ENCODE assay signal across 29 cellular contexts in the genomic region with DNA sequence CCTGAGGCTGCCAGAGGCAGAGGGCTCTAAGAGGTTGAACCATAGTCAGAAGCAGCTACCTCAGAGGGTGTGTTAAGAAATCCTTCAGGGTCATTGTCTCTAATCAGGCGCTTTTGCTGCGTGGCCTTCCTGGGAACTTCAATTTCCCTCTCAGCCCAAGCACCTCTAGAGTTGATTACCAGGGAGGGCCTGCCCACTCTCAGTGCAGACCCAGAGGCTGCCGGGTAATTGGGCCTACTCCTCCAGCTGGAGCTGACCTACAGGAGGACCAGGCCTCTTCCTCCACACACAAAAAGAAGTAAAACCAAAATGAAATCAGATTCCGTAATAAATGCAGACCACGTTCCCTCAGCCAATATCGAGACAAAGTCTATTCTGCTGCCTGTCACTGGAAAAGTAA.
"Had no signal": no experiment of that assay in that cellular context is flagged by ENCODE, and none has a peak within 500 bp of the region (broad histone marks: within the 10 kb centered on the region; RNA-seq: fewer than 3 reads in every experiment).

No MANE protein-coding gene starts in this region.

- H3K9me3 Mint-ChIP-seq: stimulated activated effector memory CD8-positive, alpha-beta T cell treated with anti-CD3 and anti-CD28 coated beads, Interleukin-12 subunit alpha, Interleukin-12 subunit beta, amount 100 ng/mL, for 72 hours; stimulated activated memory B cell treated with anti-CD40 and anti-IgM and Interleukin-4, amounts not matched to agents 10 μg/mL and 1 μg/mL and 100 μg/mL, for 72 hours; stimulated activated naive B cell treated with anti-CD40 and anti-IgM and Interleukin-4, amounts not matched to agents 10 μg/mL and 1 μg/mL and 100 μg/mL, for 72 hours; stimulated activated naive CD8-positive, alpha-beta T cell treated with anti-CD3 and anti-CD28 coated beads, Interleukin-15, amount 100 ng/mL, for 72 hours; stimulated activated naive CD8-positive, alpha-beta T cell treated with anti-CD3 and anti-CD28 coated beads, Interleukin-15, Interleukin-2, amounts not matched to agents 100 ng/mL and 50 ng/mL, for 24 hours; type B pancreatic cell had no signal

- FAIRE-seq: urothelium cell line had no signal

- H3K9me3 ChIP-seq: stomach, suprapubic skin, testis, thoracic aorta, thyroid gland, tibial artery, tibial nerve, transverse colon, upper lobe of left lung, upper lobe of right lung, uterus, vagina had no signal

- H3K27ac ChIP-seq: stomach, suprapubic skin, testis, thoracic aorta, thyroid gland, tibial artery, tibial nerve, transverse colon, upper lobe of left lung, upper lobe of right lung, uterus, vagina had no signal

- H3K4me3 ChIP-seq: stomach, suprapubic skin, testis, thoracic aorta, thyroid gland, tibial artery, tibial nerve, transverse colon, upper lobe of left lung, upper lobe of right lung, uterus, vagina had no signal

- ATAC-seq: stimulated activated effector memory CD8-positive, alpha-beta T cell treated with anti-CD3 and anti-CD28 coated beads, Interleukin-12 subunit alpha, Interleukin-12 subunit beta, amount 100 ng/mL, for 72 hours; stimulated activated memory B cell treated with anti-CD40 and anti-IgM and Interleukin-4, amounts not matched to agents 10 μg/mL and 1 μg/mL and 100 μg/mL, for 72 hours; stimulated activated naive B cell treated with anti-CD40 and anti-IgM and Interleukin-4, amounts not matched to agents 10 μg/mL and 1 μg/mL and 100 μg/mL, for 72 hours; stimulated activated naive CD8-positive, alpha-beta T cell treated with anti-CD3 and anti-CD28 coated beads, Interleukin-15, amount 100 ng/mL, for 72 hours; stimulated activated naive CD8-positive, alpha-beta T cell treated with anti-CD3 and anti-CD28 coated beads, Interleukin-15, Interleukin-2, amounts not matched to agents 100 U/mL and 50 U/mL, for 24 hours; upper lobe of right lung had no signal

- H3K36me3 Mint-ChIP-seq: stimulated activated effector memory CD8-positive, alpha-beta T cell treated with anti-CD3 and anti-CD28 coated beads, Interleukin-12 subunit alpha, Interleukin-12 subunit beta, amount 100 ng/mL, for 72 hours; stimulated activated memory B cell treated with anti-CD40 and anti-IgM and Interleukin-4, amounts not matched to agents 10 μg/mL and 1 μg/mL and 100 μg/mL, for 72 hours; stimulated activated naive B cell treated with anti-CD40 and anti-IgM and Interleukin-4, amounts not matched to agents 10 μg/mL and 1 μg/mL and 100 μg/mL, for 72 hours; type B pancreatic cell had no signal

- H3K36me3 ChIP-seq: stomach, suprapubic skin, thoracic aorta, thyroid gland, tibial artery, tibial nerve, transverse colon, upper lobe of left lung, upper lobe of right lung, uterus, vagina had no signal

- H3K4me3 Mint-ChIP-seq: stimulated activated effector memory CD8-positive, alpha-beta T cell treated with anti-CD3 and anti-CD28 coated beads, Interleukin-12 subunit alpha, Interleukin-12 subunit beta, amount 100 ng/mL, for 72 hours; stimulated activated memory B cell treated with anti-CD40 and anti-IgM and Interleukin-4, amounts not matched to agents 10 μg/mL and 1 μg/mL and 100 μg/mL, for 72 hours; stimulated activated naive B cell treated with anti-CD40 and anti-IgM and Interleukin-4, amounts not matched to agents 10 μg/mL and 1 μg/mL and 100 μg/mL, for 72 hours; stimulated activated naive CD8-positive, alpha-beta T cell treated with anti-CD3 and anti-CD28 coated beads, Interleukin-15, amount 100 ng/mL, for 72 hours; stimulated activated naive CD8-positive, alpha-beta T cell treated with anti-CD3 and anti-CD28 coated beads, Interleukin-15, Interleukin-2, amounts not matched to agents 100 ng/mL and 50 ng/mL, for 24 hours; type B pancreatic cell had no signal

- DNase-seq: stimulated activated CD4-positive, alpha-beta T cell treated with anti-CD3 and anti-CD28 coated beads, Interleukin-2, amount 100 ng/mL, for 48 hours; stimulated activated CD4-positive, alpha-beta T cell treated with anti-CD3 and anti-CD28 coated beads, Interleukin-4, amount 100 ng/mL, for 1 hour; stimulated activated CD4-positive, alpha-beta T cell treated with anti-CD3 and anti-CD28 coated beads, Interleukin-4, amount 100 ng/mL, for 24 hours; stimulated activated CD4-positive, alpha-beta T cell treated with anti-CD3 and anti-CD28 coated beads, Interleukin-4, amount 100 ng/mL, for 4 hours; stimulated activated CD8-positive, alpha-beta memory T cell treated with anti-CD3 and anti-CD28 coated beads, Interleukin-4, amount 100 ng/mL, for 48 hours; stimulated activated naive B cell treated with anti-CD40 and anti-IgM and Interleukin-4, amounts not matched to agents 10 μg/mL and 1 μg/mL and 100 μg/mL, for 72 hours; stimulated activated naive CD4-positive, alpha-beta T cell; stimulated activated naive CD4-positive, alpha-beta T cell treated with Interleukin-2 at 50 U/mL for 16 hours; stimulated activated naive CD8-positive, alpha-beta T cell treated with anti-CD3 and anti-CD28 coated beads, Interleukin-15, amount 100 ng/mL, for 72 hours; stimulated activated naive CD8-positive, alpha-beta T cell treated with anti-CD3 and anti-CD28 coated beads, Interleukin-15, Interleukin-2, amounts not matched to agents 100 U/mL and 50 U/mL, for 24 hours; stomach; substantia nigra; testis; thyroid gland; tibial artery; transverse colon; trophoblast cell; upper lobe of right lung; uterus had no signal

- H3K27ac Mint-ChIP-seq: stimulated activated effector memory CD8-positive, alpha-beta T cell treated with anti-CD3 and anti-CD28 coated beads, Interleukin-12 subunit alpha, Interleukin-12 subunit beta, amount 100 ng/mL, for 72 hours; stimulated activated memory B cell treated with anti-CD40 and anti-IgM and Interleukin-4, amounts not matched to agents 10 μg/mL and 1 μg/mL and 100 μg/mL, for 72 hours; stimulated activated naive B cell treated with anti-CD40 and anti-IgM and Interleukin-4, amounts not matched to agents 10 μg/mL and 1 μg/mL and 100 μg/mL, for 72 hours; stimulated activated naive CD8-positive, alpha-beta T cell treated with anti-CD3 and anti-CD28 coated beads, Interleukin-15, amount 100 ng/mL, for 72 hours; stimulated activated naive CD8-positive, alpha-beta T cell treated with anti-CD3 and anti-CD28 coated beads, Interleukin-15, Interleukin-2, amounts not matched to agents 100 ng/mL and 50 ng/mL, for 24 hours; type B pancreatic cell had no signal

- H3K27me3 ChIP-seq: suprapubic skin, testis, thyroid gland, tibial artery, tibial nerve, upper lobe of left lung, uterus, vagina had no signal

- H3K4me1 ChIP-seq: stomach, suprapubic skin, testis, thyroid gland, tibial artery, tibial nerve, transverse colon, upper lobe of left lung, upper lobe of right lung, uterus, vagina had no signal

- H3K4me1 Mint-ChIP-seq: stimulated activated effector memory CD8-positive, alpha-beta T cell treated with anti-CD3 and anti-CD28 coated beads, Interleukin-12 subunit alpha, Interleukin-12 subunit beta, amount 100 ng/mL, for 72 hours; stimulated activated memory B cell treated with anti-CD40 and anti-IgM and Interleukin-4, amounts not matched to agents 10 μg/mL and 1 μg/mL and 100 μg/mL, for 72 hours; stimulated activated naive B cell treated with anti-CD40 and anti-IgM and Interleukin-4, amounts not matched to agents 10 μg/mL and 1 μg/mL and 100 μg/mL, for 72 hours; stimulated activated naive CD8-positive, alpha-beta T cell treated with anti-CD3 and anti-CD28 coated beads, Interleukin-15, amount 100 ng/mL, for 72 hours had no signal
